ENCODE assay signal across 12 cellular contexts in the genomic region with DNA sequence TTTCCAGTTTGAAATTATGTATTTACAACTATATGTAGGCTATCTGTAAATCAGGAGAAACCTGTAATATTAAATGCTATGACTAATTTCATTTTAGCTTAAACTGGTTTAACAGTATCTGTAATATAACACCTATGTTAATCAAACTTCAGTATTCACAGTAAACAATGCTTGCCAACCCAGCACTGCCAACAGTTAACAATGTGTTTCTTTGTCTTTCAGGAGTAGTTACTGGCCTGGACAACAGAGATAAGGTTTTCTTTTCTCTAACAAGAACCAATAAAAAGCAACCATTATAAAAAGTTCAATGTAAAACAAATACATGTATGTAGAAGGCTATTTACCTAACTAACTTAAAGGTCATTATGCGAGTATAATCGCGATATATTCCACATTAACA.
DNase-seq lines count a peak whose midpoint lies in the region; ATAC-seq and TF ChIP-seq lines count a peak whose summit lies in the region.
"Had no signal": no experiment of that assay in that cellular context is flagged by ENCODE, and none has a peak within 500 bp of the region (broad histone marks: within the 10 kb centered on the region; RNA-seq: fewer than 3 reads in every experiment).

No MANE protein-coding gene starts in this region.

- H3K4me1 ChIP-seq in mesodermal cell (ENCODE audit: control insufficient read depth, insufficient read depth, low read length, poor library complexity, severe bottlenecking) (no peaks in the 10 kb centered on the region), GM23248 (ENCODE audit: insufficient read depth) (0 out of 2 replicates have a peak, but pooled peaks cover 9% of the 10 kb centered on the region)

- ATAC-seq in HG02798 (IDR thresholded peaks at IDR 0.05; ENCODE audit: poor library complexity, unreplicated experiment) (no peak), HG02623 (IDR thresholded peaks at IDR 0.05; ENCODE audit: unreplicated experiment) (no peak)
- ATAC-seq: activated CD8-positive, alpha-beta T cell treated with anti-CD3 and anti-CD28 coated beads for 36 hours had no signal

- no peaks in the 10 kb centered on the region for H3K27me3 ChIP-seq in GM23248 (replicated peaks; ENCODE audit: insufficient read depth)

- CTCF ChIA-PET in HEK293T (lab: Yijun Ruan, JAX), result interaction anchor here (0.6 kb wide), 2 partner anchors 16 to 314 kb away, joined by 3 read pairs; no protein-coding TSS in a partner anchor

- no peaks in the 10 kb centered on the region; the same call in 1 of the 2 replicates for H3F3A ChIP-seq in GM23248 (ENCODE audit: insufficient read depth)

- WGBS in mesodermal cell (ENCODE audit: insufficient coverage in 2 of 2), 2 experiments, result no CpG with 5 or more reads among the region's 3 CpGs
- 97 to 99% methylated on average over 3 of the region's 3 CpGs for WGBS in GM23248 (ENCODE audit: low coverage in 1 of 2, low lambda C conversion rate in 2 of 2, missing lambda C conversion rate in 2 of 2), 2 experiments

- in situ Hi-C loops in GM23248 (cut with MboI), result no loop called here

- H3K9me3 ChIP-seq in mesodermal cell (ENCODE audit: control insufficient read depth, low read length) (no peaks in the 10 kb centered on the region), GM23248 (ENCODE audit: low read depth) (no peaks in the 10 kb centered on the region)

- H3K4me3 ChIP-seq in mesodermal cell (ENCODE audit: extremely low read depth, insufficient read depth, low read length, poor library complexity, severe bottlenecking), result no peak overlapping the region
- no peak overlapping the region for H3K4me3 ChIP-seq in GM23248

- H2AFZ ChIP-seq in GM23248, result no peak overlapping the region

- POLR2A ChIA-PET in HEK293T (lab: Yijun Ruan, JAX), result no interaction called here

- H3K9ac ChIP-seq in GM23248, result no peak overlapping the region

- H3K36me3 ChIP-seq in mesodermal cell (ENCODE audit: control insufficient read depth, insufficient read depth, low read length), result no peaks in the 10 kb centered on the region
- H3K36me3 ChIP-seq in GM23248 (ENCODE audit: low read depth), result no peaks in the 10 kb centered on the region

- peak overlapping the region; percentile 71 for H3K27ac ChIP-seq in cingulate gyrus (ENCODE audit: low read depth, low read length)
- peak overlapping the region; percentile 30 for H3K27ac ChIP-seq in mesodermal cell (ENCODE audit: low read depth, low read length, severe bottlenecking)
- H3K27ac ChIP-seq in GM23248, result no peak overlapping the region

- 0 out of 2 replicates have a peak, but pooled peaks cover 3% of the 10 kb centered on the region for H4K20me1 ChIP-seq in GM23248 (ENCODE audit: insufficient read depth)

- no peak overlapping the region for H3K4me2 ChIP-seq in GM23248 (ENCODE audit: unreplicated experiment)

- peak; percentile 12 for DNase-seq in COR-L47 (lab: John Stamatoyannopoulos, UW)
- DNase-seq in NCI-H2196 (lab: John Stamatoyannopoulos, UW; ENCODE audit: unreplicated experiment), result peak; percentile 63
- DNase-seq in GM23248, result no peak
- DNase-seq in HEK293T (ENCODE audit: extremely low spot score), result no peak
- DNase-seq: activated CD8-positive, alpha-beta T cell treated with anti-CD3 and anti-CD28 coated beads for 36 hours; Karpas-422; NCI-H2081 treated with DMSO at 0.1 percent for 48 hours; posterior cingulate gyrus had no signal

- H3K9me2 ChIP-seq in GM23248 (ENCODE audit: insufficient read depth), result no peaks in the 10 kb centered on the region

- H3K79me2 ChIP-seq in GM23248 (ENCODE audit: insufficient read depth), result no peaks in the 10 kb centered on the region

TF ChIP-seq in HEK293T, 16 proteins besides CTCF, POLR2A, EP300 and RAD21:
- TF ChIP-seq, protein P1, sequence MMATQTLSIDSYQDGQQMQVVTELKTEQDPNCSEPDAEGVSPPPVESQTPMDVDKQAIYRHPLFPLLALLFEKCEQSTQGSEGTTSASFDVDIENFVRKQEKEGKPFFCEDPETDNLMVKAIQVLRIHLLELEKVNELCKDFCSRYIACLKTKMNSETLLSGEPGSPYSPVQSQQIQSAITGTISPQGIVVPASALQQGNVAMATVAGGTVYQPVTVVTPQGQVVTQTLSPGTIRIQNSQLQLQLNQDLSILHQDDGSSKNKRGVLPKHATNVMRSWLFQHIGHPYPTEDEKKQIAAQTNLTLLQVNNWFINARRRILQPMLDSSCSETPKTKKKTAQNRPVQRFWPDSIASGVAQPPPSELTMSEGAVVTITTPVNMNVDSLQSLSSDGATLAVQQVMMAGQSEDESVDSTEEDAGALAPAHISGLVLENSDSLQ (IDR thresholded peaks at IDR 0.05), result no peak
- TF ChIP-seq LEF1 (IDR thresholded peaks at IDR 0.05; ENCODE audit: borderline replicate concordance), result no peak
- TF ChIP-seq BHLHE40 (IDR thresholded peaks at IDR 0.05; ENCODE audit: borderline replicate concordance), result no peak
- TF ChIP-seq L3MBTL2 (conservative IDR thresholded peaks at IDR 0.05), result no peak
- no peak for TF ChIP-seq HDGF (IDR thresholded peaks at IDR 0.05; ENCODE audit: borderline replicate concordance)
- TF ChIP-seq SUZ12 (IDR thresholded peaks at IDR 0.05), result no peak
- TF ChIP-seq SP1 (IDR thresholded peaks at IDR 0.05), result no peak
- TF ChIP-seq ZNF384 (IDR thresholded peaks at IDR 0.05), result no peak
- no peak for TF ChIP-seq ARNT (IDR thresholded peaks at IDR 0.05)
- TF ChIP-seq CTBP1 (IDR thresholded peaks at IDR 0.05; ENCODE audit: borderline replicate concordance), result no peak
- TF ChIP-seq FOXA1 (IDR thresholded peaks at IDR 0.05), result no peak
- TF ChIP-seq NFRKB (IDR thresholded peaks at IDR 0.05), result no peak
- no peak for TF ChIP-seq FOXK2 (IDR thresholded peaks at IDR 0.05)
- no peak for TF ChIP-seq TARDBP (IDR thresholded peaks at IDR 0.05)
- TF ChIP-seq FOXM1 (IDR thresholded peaks at IDR 0.05; ENCODE audit: borderline replicate concordance), result no peak

Comparison
In these comparisons a context has a peak if more than half of its experiments do, and no peak if none do; other contexts are left out.
1. DNase-seq: peak in COR-L47 (single experiment) and NCI-H2196 (single experiment); none in GM23248 (single experiment) and HEK293T (single experiment).